Comparison of ENCODE assay signal across 8 cellular contexts in genomic region chr6:41922154-41922553, GRCh38. TPM values are rescaled to one million over a fixed set of nuclear protein-coding genes. Genes with fewer than 3 reads are reported as not detected.
A peak's percentile ranks its signal among the peaks of the same experiment; 100 is the strongest.
DNase-seq lines count a peak whose midpoint lies in the region; ATAC-seq lines count a peak whose summit lies in the region.

No MANE protein-coding gene starts in this region.

- CTCF ChIA-PET in activated CD8-positive, alpha-beta T cell treated with anti-CD3 and anti-CD28 coated beads, Interleukin-2, amount 10 ng/mL, durations not matched to agents 7 days and 5 days (lab: Charles Lee): interaction anchor here (0.6 to 6.2 kb wide), 12 partner anchors 16 to 188 kb away, joined by 3 to 232 read pairs (median 6); partner anchors contain the start of genes CCND3, TAF8, TOMM6 and USP49

- POLR2A ChIA-PET in activated CD8-positive, alpha-beta T cell treated with anti-CD3 and anti-CD28 coated beads, Interleukin-2, amount 10 ng/mL, durations not matched to agents 7 days and 5 days (lab: Charles Lee): interaction anchor here (0.7 to 6.5 kb wide), 5 partner anchors 9 to 206 kb away, joined by 3 to 99 read pairs (median 9); no protein-coding TSS in a partner anchor

- peaks cover 10% of the 10 kb centered on the region for H3K4me1 ChIP-seq in iPS-15b (ENCODE audit: control insufficient read depth, insufficient read depth, low read length)

- H3K9me3 Mint-ChIP-seq in activated CD8-positive, alpha-beta T cell treated with anti-CD3 and anti-CD28 coated beads, Interleukin-2, amount 10 ng/mL, durations not matched to agents 7 days and 5 days (ENCODE audit: insufficient read depth): no peaks in the 10 kb centered on the region
- no peaks in the 10 kb centered on the region for H3K9me3 Mint-ChIP-seq in stimulated activated naive CD8-positive, alpha-beta T cell treated with anti-CD3 and anti-CD28 coated beads, Interleukin-15, amount 100 ng/mL, for 72 hours

- H3K4me3 Mint-ChIP-seq in activated CD8-positive, alpha-beta T cell treated with anti-CD3 and anti-CD28 coated beads, Interleukin-2, amount 10 ng/mL, durations not matched to agents 7 days and 5 days: peak overlapping the region; percentile 98
- peak overlapping the region; percentile 97 to 100 for H3K4me3 Mint-ChIP-seq in stimulated activated naive CD8-positive, alpha-beta T cell treated with anti-CD3 and anti-CD28 coated beads, Interleukin-15, amount 100 ng/mL, for 72 hours

- H3K36me3 ChIP-seq in iPS-15b (ENCODE audit: control insufficient read depth, insufficient read depth, low read length): peaks cover 9% of the 10 kb centered on the region

- no peaks in the 10 kb centered on the region for H3K27me3 Mint-ChIP-seq in activated CD8-positive, alpha-beta T cell treated with anti-CD3 and anti-CD28 coated beads, Interleukin-2, amount 10 ng/mL, durations not matched to agents 7 days and 5 days (ENCODE audit: low read depth)
- H3K27me3 Mint-ChIP-seq in stimulated activated naive CD8-positive, alpha-beta T cell treated with anti-CD3 and anti-CD28 coated beads, Interleukin-15, amount 100 ng/mL, for 72 hours: no peaks in the 10 kb centered on the region

- H3K9ac ChIP-seq in iPS-15b (ENCODE audit: low read depth, low read length): peak overlapping the region; percentile 88

- H3K27me3 ChIP-seq in iPS-15b (ENCODE audit: control insufficient read depth, insufficient read depth, low read length): no peaks in the 10 kb centered on the region

- peaks cover 55% of the 10 kb centered on the region for H3K4me1 Mint-ChIP-seq in activated CD8-positive, alpha-beta T cell treated with anti-CD3 and anti-CD28 coated beads, Interleukin-2, amount 10 ng/mL, durations not matched to agents 7 days and 5 days (ENCODE audit: low read depth)
- H3K4me1 Mint-ChIP-seq in stimulated activated naive CD8-positive, alpha-beta T cell treated with anti-CD3 and anti-CD28 coated beads, Interleukin-15, amount 100 ng/mL, for 72 hours: peaks cover 60% of the 10 kb centered on the region

- peak overlapping the region; percentile 98 for H3K27ac Mint-ChIP-seq in activated CD8-positive, alpha-beta T cell treated with anti-CD3 and anti-CD28 coated beads, Interleukin-2, amount 10 ng/mL, durations not matched to agents 7 days and 5 days
- peak overlapping the region; percentile 99 for H3K27ac Mint-ChIP-seq in stimulated activated naive CD8-positive, alpha-beta T cell treated with anti-CD3 and anti-CD28 coated beads, Interleukin-15, amount 100 ng/mL, for 72 hours

- no peaks in the 10 kb centered on the region for H3K9me3 ChIP-seq in iPS-15b (ENCODE audit: control insufficient read depth, insufficient read depth, low read length)

- no peak for ATAC-seq in activated CD8-positive, alpha-beta T cell treated with anti-CD3 and anti-CD28 coated beads, Interleukin-2, amount 10 ng/mL, durations not matched to agents 7 days and 5 days
- ATAC-seq in stimulated activated naive CD8-positive, alpha-beta T cell treated with anti-CD3 and anti-CD28 coated beads, Interleukin-15, amount 100 ng/mL, for 72 hours: no peak

- H3K36me3 Mint-ChIP-seq in activated CD8-positive, alpha-beta T cell treated with anti-CD3 and anti-CD28 coated beads, Interleukin-2, amount 10 ng/mL, durations not matched to agents 7 days and 5 days (ENCODE audit: low read depth): peaks cover 28% of the 10 kb centered on the region

- DNase-seq in NCI-H748 (lab: John Stamatoyannopoulos, UW; ENCODE audit: unreplicated experiment) (peak; percentile 47), NCI-H748 treated with DMSO at 0.1 percent for 48 hours (lab: John Stamatoyannopoulos, UW) (no peak), NCI-H1930 (lab: John Stamatoyannopoulos, UW) (no peak), T1000 (lab: John Stamatoyannopoulos, UW) (no peak)
- no peak for DNase-seq in activated CD8-positive, alpha-beta T cell treated with anti-CD3 and anti-CD28 coated beads, Interleukin-2, amount 10 ng/mL, durations not matched to agents 7 days and 5 days
- DNase-seq in stimulated activated naive CD8-positive, alpha-beta T cell treated with anti-CD3 and anti-CD28 coated beads, Interleukin-15, amount 100 ng/mL, for 72 hours: no peak
- no peak for DNase-seq in stimulated activated CD4-positive, alpha-beta T cell treated with anti-CD3 and anti-CD28 coated beads, Interleukin-2, amount 100 ng/mL, for 24 hours

- peak overlapping the region; percentile 84 for H3K4me3 ChIP-seq in iPS-15b (ENCODE audit: low read depth, low read length)

RNA-seq across cellular contexts. Expression of gene BYSL, which starts 0.9 kb away (rescaled TPM):
- 10 to 100 TPM; 39.4 to 43.1 TPM for total RNA-seq in activated CD8-positive, alpha-beta T cell treated with anti-CD3 and anti-CD28 coated beads, Interleukin-2, amount 10 ng/mL, durations not matched to agents 7 days and 5 days

RNA-seq across cellular contexts. Expression of gene MED20, which starts 1.2 kb away (rescaled TPM):
- total RNA-seq in activated CD8-positive, alpha-beta T cell treated with anti-CD3 and anti-CD28 coated beads, Interleukin-2, amount 10 ng/mL, durations not matched to agents 7 days and 5 days: 10 to 100 TPM; 20.6 to 22.3 TPM

RNA-seq across cellular contexts. Expression of gene CCND3, which starts 19.5 kb away (rescaled TPM):
- total RNA-seq in activated CD8-positive, alpha-beta T cell treated with anti-CD3 and anti-CD28 coated beads, Interleukin-2, amount 10 ng/mL, durations not matched to agents 7 days and 5 days: 100 to 1,000 TPM; 441 to 462 TPM

RNA-seq across cellular contexts. Expression of gene USP49, which starts 27.0 kb away (rescaled TPM):
- total RNA-seq in activated CD8-positive, alpha-beta T cell treated with anti-CD3 and anti-CD28 coated beads, Interleukin-2, amount 10 ng/mL, durations not matched to agents 7 days and 5 days: 1 to 10 TPM; 6.2 to 7.8 TPM
